Comparison of ENCODE assay signal across 37 cellular contexts in the genomic region with DNA sequence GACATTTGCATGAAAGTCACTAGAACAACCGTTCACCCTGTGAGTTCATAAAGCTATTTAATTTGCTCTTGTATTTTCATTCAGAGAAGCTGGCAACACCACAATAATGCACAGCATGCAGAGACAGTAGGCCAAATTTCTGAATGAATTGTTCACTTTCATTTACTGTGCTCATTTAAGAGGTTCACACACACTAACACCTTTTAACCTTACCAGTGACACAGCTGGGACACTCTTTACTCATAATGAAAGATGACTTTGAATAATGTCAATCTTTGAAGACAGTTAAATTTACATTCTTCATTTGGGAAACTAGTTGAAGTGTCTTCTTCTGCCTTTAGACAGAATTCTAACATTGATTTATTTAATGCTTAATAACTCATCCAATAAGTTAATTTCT.
"Had no signal": no experiment of that assay in that cellular context is flagged by ENCODE, and none has a peak within 500 bp of the region (broad histone marks: within the 10 kb centered on the region; RNA-seq: fewer than 3 reads in every experiment).

No MANE protein-coding gene starts in this region.

- H3K9me3 ChIP-seq: ascending aorta had no signal

- H3K27ac ChIP-seq: ascending aorta, cardiac muscle cell, VCaP had no signal

- H3K9me3 Mint-ChIP-seq: brain, WTC11 had no signal

- H3K4me1 Mint-ChIP-seq: activated CD4-positive, alpha-beta memory T cell treated with anti-CD3 and anti-CD28 coated beads, Interleukin-2, amount 10 ng/mL, durations not matched to agents 7 days and 5 days; activated CD4-positive, alpha-beta T cell treated with anti-CD3 and anti-CD28 coated beads for 36 hours; activated CD4-positive, alpha-beta T cell treated with anti-CD3 and anti-CD28 coated beads, Interleukin-2, amount 10 ng/mL, durations not matched to agents 7 days and 5 days; activated CD8-positive, alpha-beta memory T cell treated with anti-CD3 and anti-CD28 coated beads, Interleukin-2, amount 10 ng/mL, durations not matched to agents 7 days and 5 days; activated naive CD4-positive, alpha-beta T cell treated with anti-CD3 and anti-CD28 coated beads, Interleukin-2, amount 10 ng/mL, durations not matched to agents 7 days and 5 days; activated naive CD4-positive, alpha-beta T cell treated with anti-CD3 and anti-CD28 coated beads, Interleukin-2, amount 50 U/mL, for 24 hours; activated naive CD8-positive, alpha-beta T cell treated with anti-CD3 and anti-CD28 coated beads, Interleukin-2, amount 10 ng/mL, durations not matched to agents 7 days and 5 days; activated naive CD8-positive, alpha-beta T cell treated with anti-CD3 and anti-CD28 coated beads, Interleukin-2, amount 50 U/mL, for 24 hours; central memory CD8-positive, alpha-beta T cell had no signal

- H3K4me3 Mint-ChIP-seq: activated CD4-positive, alpha-beta memory T cell treated with anti-CD3 and anti-CD28 coated beads, Interleukin-2, amount 10 ng/mL, durations not matched to agents 7 days and 5 days; activated CD4-positive, alpha-beta T cell treated with anti-CD3 and anti-CD28 coated beads for 36 hours; activated CD4-positive, alpha-beta T cell treated with anti-CD3 and anti-CD28 coated beads, Interleukin-2, amount 10 ng/mL, durations not matched to agents 7 days and 5 days; activated CD8-positive, alpha-beta memory T cell treated with anti-CD3 and anti-CD28 coated beads, Interleukin-2, amount 10 ng/mL, durations not matched to agents 7 days and 5 days; activated CD8-positive, alpha-beta T cell treated with anti-CD3 and anti-CD28 coated beads, Interleukin-2, amount 10 ng/mL, durations not matched to agents 7 days and 5 days; activated naive CD4-positive, alpha-beta T cell treated with anti-CD3 and anti-CD28 coated beads, Interleukin-2, amount 10 ng/mL, durations not matched to agents 7 days and 5 days; activated naive CD4-positive, alpha-beta T cell treated with anti-CD3 and anti-CD28 coated beads, Interleukin-2, amount 50 U/mL, for 24 hours; activated naive CD8-positive, alpha-beta T cell; activated naive CD8-positive, alpha-beta T cell treated with anti-CD3 and anti-CD28 coated beads, Interleukin-2, amount 10 ng/mL, durations not matched to agents 7 days and 5 days; activated naive CD8-positive, alpha-beta T cell treated with anti-CD3 and anti-CD28 coated beads, Interleukin-2, amount 50 U/mL, for 24 hours; activated T-cell treated with anti-CD3 and anti-CD28 coated beads, Interleukin-2, amount 50 U/mL, for 24 hours; brain; central memory CD8-positive, alpha-beta T cell; T-helper 1 cell treated with Interleukin-12 subunit alpha and Interleukin-12 subunit beta and Interleukin-4 antibody, amounts not matched to agents 30 μg/mL and 1 μg/mL, for 36 hours; T-helper 2 cell treated with Interferon-gamma antibody and Interleukin-4, amounts not matched to agents 5 μg/mL and 100 μg/mL, for 36 hours; WTC11 had no signal

- ATAC-seq: activated CD4-positive, alpha-beta T cell treated with anti-CD3 and anti-CD28 coated beads for 36 hours; activated CD4-positive, CD25-positive, alpha-beta regulatory T cell treated with anti-CD3 and anti-CD28 coated beads, Interleukin-2, amount 50 U/mL, for 24 hours; activated CD8-positive, alpha-beta memory T cell treated with anti-CD3 and anti-CD28 coated beads, Interleukin-2, amount 10 ng/mL, durations not matched to agents 7 days and 5 days; activated CD8-positive, alpha-beta T cell treated with anti-CD3 and anti-CD28 coated beads, Interleukin-2, amount 10 ng/mL, durations not matched to agents 7 days and 5 days; activated naive CD8-positive, alpha-beta T cell treated with anti-CD3 and anti-CD28 coated beads, Interleukin-2, amount 50 U/mL, for 24 hours; WTC11 had no signal

- H3K4me3 ChIP-seq: ascending aorta, cardiac muscle cell had no signal

- H3K27me3 ChIP-seq: ascending aorta, cardiac muscle cell had no signal

- H3K36me3 Mint-ChIP-seq: activated CD8-positive, alpha-beta memory T cell treated with anti-CD3 and anti-CD28 coated beads, Interleukin-2, amount 10 ng/mL, durations not matched to agents 7 days and 5 days; activated naive CD4-positive, alpha-beta T cell treated with anti-CD3 and anti-CD28 coated beads, Interleukin-2, amount 10 ng/mL, durations not matched to agents 7 days and 5 days; activated naive CD4-positive, alpha-beta T cell treated with anti-CD3 and anti-CD28 coated beads, Interleukin-2, amount 50 U/mL, for 24 hours; activated naive CD8-positive, alpha-beta T cell; activated naive CD8-positive, alpha-beta T cell treated with anti-CD3 and anti-CD28 coated beads, Interleukin-2, amount 10 ng/mL, durations not matched to agents 7 days and 5 days; brain; WTC11 had no signal

- H3K27ac Mint-ChIP-seq: activated CD4-positive, alpha-beta memory T cell treated with anti-CD3 and anti-CD28 coated beads, Interleukin-2, amount 10 ng/mL, durations not matched to agents 7 days and 5 days; activated CD4-positive, alpha-beta T cell treated with anti-CD3 and anti-CD28 coated beads for 36 hours; activated CD4-positive, alpha-beta T cell treated with anti-CD3 and anti-CD28 coated beads, Interleukin-2, amount 10 ng/mL, durations not matched to agents 7 days and 5 days; activated CD8-positive, alpha-beta memory T cell treated with anti-CD3 and anti-CD28 coated beads, Interleukin-2, amount 10 ng/mL, durations not matched to agents 7 days and 5 days; activated CD8-positive, alpha-beta T cell treated with anti-CD3 and anti-CD28 coated beads, Interleukin-2, amount 10 ng/mL, durations not matched to agents 7 days and 5 days; activated naive CD4-positive, alpha-beta T cell treated with anti-CD3 and anti-CD28 coated beads, Interleukin-2, amount 10 ng/mL, durations not matched to agents 7 days and 5 days; activated naive CD4-positive, alpha-beta T cell treated with anti-CD3 and anti-CD28 coated beads, Interleukin-2, amount 50 U/mL, for 24 hours; activated naive CD8-positive, alpha-beta T cell; activated naive CD8-positive, alpha-beta T cell treated with anti-CD3 and anti-CD28 coated beads, Interleukin-2, amount 10 ng/mL, durations not matched to agents 7 days and 5 days; activated naive CD8-positive, alpha-beta T cell treated with anti-CD3 and anti-CD28 coated beads, Interleukin-2, amount 50 U/mL, for 24 hours; activated T-cell treated with anti-CD3 and anti-CD28 coated beads, Interleukin-2, amount 50 U/mL, for 24 hours; activated T-helper 2 cell treated with anti-CD3 and anti-CD28 coated beads, Interferon-gamma antibody, Interleukin-2, Interleukin-4, amounts not matched to agents 10 μg/mL and 5 μg/mL and 100 μg/mL, durations not matched to agents 14 hours and 24 hours and 36 hours; brain; T-helper 1 cell treated with Interleukin-12 subunit alpha and Interleukin-12 subunit beta and Interleukin-4 antibody, amounts not matched to agents 30 μg/mL and 1 μg/mL, for 36 hours; T-helper 2 cell treated with Interferon-gamma antibody and Interleukin-4, amounts not matched to agents 5 μg/mL and 100 μg/mL, for 36 hours; WTC11 had no signal

- H3K36me3 ChIP-seq: ascending aorta, cardiac muscle cell had no signal

- H3K4me1 ChIP-seq: ascending aorta had no signal

- DNase-seq: activated CD4-positive, alpha-beta memory T cell treated with anti-CD3 and anti-CD28 coated beads, Interleukin-2, amount 10 ng/mL, durations not matched to agents 7 days and 5 days; activated CD4-positive, alpha-beta T cell treated with anti-CD3 and anti-CD28 coated beads for 1 hour; activated CD4-positive, alpha-beta T cell treated with anti-CD3 and anti-CD28 coated beads for 36 hours; activated CD4-positive, alpha-beta T cell treated with anti-CD3 and anti-CD28 coated beads for 48 hours; activated CD4-positive, alpha-beta T cell treated with anti-CD3 and anti-CD28 coated beads, Interleukin-2, amount 10 ng/mL, durations not matched to agents 7 days and 5 days; activated CD4-positive, alpha-beta T cell treated with anti-CD3 and anti-CD28 coated beads, Interleukin-2, amount 50 U/mL, for 48 hours; activated CD4-positive, CD25-positive, alpha-beta regulatory T cell; activated CD8-positive, alpha-beta memory T cell treated with anti-CD3 and anti-CD28 coated beads for 24 hours; activated CD8-positive, alpha-beta memory T cell treated with anti-CD3 and anti-CD28 coated beads, Interleukin-2, amount 10 ng/mL, durations not matched to agents 7 days and 5 days; activated CD8-positive, alpha-beta memory T cell treated with anti-CD3 and anti-CD28 coated beads, Interleukin-2, amount 50 U/mL, for 48 hours; activated CD8-positive, alpha-beta T cell treated with anti-CD3 and anti-CD28 coated beads, Interleukin-2, amount 10 ng/mL, durations not matched to agents 7 days and 5 days; activated effector memory CD4-positive, alpha-beta T cell treated with Interleukin-2 at 50 U/mL for 16 hours; activated gamma-delta T cell; activated naive CD4-positive, alpha-beta T cell treated with anti-CD3 and anti-CD28 coated beads, Interleukin-2, amount 10 ng/mL, durations not matched to agents 7 days and 5 days; activated naive CD4-positive, alpha-beta T cell treated with Interleukin-2 at 50 U/mL for 16 hours; activated naive CD8-positive, alpha-beta T cell treated with anti-CD3 and anti-CD28 coated beads, Interleukin-2, amount 10 ng/mL, durations not matched to agents 7 days and 5 days; activated naive CD8-positive, alpha-beta T cell treated with anti-CD3 and anti-CD28 coated beads, Interleukin-2, amount 50 U/mL, for 24 hours; activated T-cell treated with anti-CD3 and anti-CD28 coated beads, Interleukin-2, amount 50 U/mL, for 24 hours; activated T-cell treated with anti-CD3 and anti-CD28 coated beads, Interleukin-2, amount 50 U/mL, for 48 hours; amygdala; anterior cingulate cortex; caudate nucleus; cerebellar nuclear complex; T-helper 2 cell; T-helper 9 cell had no signal

- H3K27me3 Mint-ChIP-seq: activated CD4-positive, alpha-beta memory T cell treated with anti-CD3 and anti-CD28 coated beads, Interleukin-2, amount 10 ng/mL, durations not matched to agents 7 days and 5 days; activated CD4-positive, alpha-beta T cell treated with anti-CD3 and anti-CD28 coated beads for 36 hours; activated CD4-positive, alpha-beta T cell treated with anti-CD3 and anti-CD28 coated beads, Interleukin-2, amount 10 ng/mL, durations not matched to agents 7 days and 5 days; activated CD8-positive, alpha-beta memory T cell treated with anti-CD3 and anti-CD28 coated beads, Interleukin-2, amount 10 ng/mL, durations not matched to agents 7 days and 5 days; activated naive CD4-positive, alpha-beta T cell treated with anti-CD3 and anti-CD28 coated beads, Interleukin-2, amount 10 ng/mL, durations not matched to agents 7 days and 5 days; activated naive CD4-positive, alpha-beta T cell treated with anti-CD3 and anti-CD28 coated beads, Interleukin-2, amount 50 U/mL, for 24 hours; activated naive CD8-positive, alpha-beta T cell; activated naive CD8-positive, alpha-beta T cell treated with anti-CD3 and anti-CD28 coated beads, Interleukin-2, amount 10 ng/mL, durations not matched to agents 7 days and 5 days; activated naive CD8-positive, alpha-beta T cell treated with anti-CD3 and anti-CD28 coated beads, Interleukin-2, amount 50 U/mL, for 24 hours; activated T-cell treated with anti-CD3 and anti-CD28 coated beads, Interleukin-2, amount 50 U/mL, for 24 hours; brain; central memory CD8-positive, alpha-beta T cell had no signal
